Comparison of ENCODE assay signal across 8 cellular contexts in genomic region chr21:28992526-28993292, GRCh38. TPM values are rescaled to one million over a fixed set of nuclear protein-coding genes. Genes with fewer than 3 reads are reported as not detected.
A peak's percentile ranks its signal among the peaks of the same experiment; 100 is the strongest.
DNase-seq lines count a peak whose midpoint lies in the region; ATAC-seq and TF ChIP-seq lines count a peak whose summit lies in the region.

LTN1 (minus strand) TSS chr21:28992877; CDS start chr21:28992805, 72 bp downstream.

- intact Hi-C loops in left colon (cut with DNase I, micrococcal nuclease), result no loop called here

- ATAC-seq in HG03460 (IDR thresholded peaks at IDR 0.05; ENCODE audit: unreplicated experiment) (peak; percentile 98), left colon (peak; percentile 100)

- H3K4me3 ChIP-seq in BE2C (ENCODE audit: low read depth, low read length) (peak within 1 kb of the TSS; percentile 99), coronary artery (peak within 1 kb of the TSS; percentile 92)

- DNase-seq in BE2C (peak; percentile 99), GM19240 (ENCODE audit: insufficient read length, low spot score) (peak; percentile 97), NCI-H526 (lab: John Stamatoyannopoulos, UW) (peak; percentile 96 to 99), coronary artery (ENCODE audit: low spot score) (peak; percentile 99), left colon (peak; percentile 97 to 99)
- peak; percentile 99 for DNase-seq in activated CD4-positive, alpha-beta T cell treated with anti-CD3 and anti-CD28 coated beads for 48 hours
- peak; percentile 100 for DNase-seq in stimulated activated CD4-positive, alpha-beta T cell treated with anti-CD3 and anti-CD28 coated beads, Interleukin-1b, Interleukin-23, amount 100 ng/mL, for 48 hours

- no peaks in the 10 kb centered on the region for H3K9me3 ChIP-seq in BE2C

- TF ChIP-seq CTCF in BE2C (IDR thresholded peaks at IDR 0.05; ENCODE audit: low read depth, low read length), result no peak
- no peak for TF ChIP-seq CTCF in coronary artery (IDR thresholded peaks at IDR 0.05)

- H3K4me1 ChIP-seq in BE2C, result no peaks in the 10 kb centered on the region

- no peaks in the 10 kb centered on the region for H3K36me3 ChIP-seq in BE2C

- no peaks in the 10 kb centered on the region for H3K27me3 ChIP-seq in BE2C

- H3K27ac ChIP-seq in coronary artery, result peak within 1 kb of the TSS; percentile 82 to 94

RNA-seq across cellular contexts. Expression of gene LTN1, which starts in this region (rescaled TPM):
- 21.4 TPM for polyA plus RNA-seq in BE2C (2012; ENCODE audit: insufficient read depth, insufficient read length, low read depth)
- total RNA-seq in left colon, result 10 to 100 TPM; 25.9 to 28.5 TPM

Comparison
In these comparisons a context has a peak if more than half of its experiments do, and no peak if none do; other contexts are left out.
1. Peak in every context shown above with its lines: DNase-seq, ATAC-seq, H3K4me3 ChIP-seq and H3K27ac ChIP-seq.